ENCODE assay signal across 15 cellular contexts in the genomic region with DNA sequence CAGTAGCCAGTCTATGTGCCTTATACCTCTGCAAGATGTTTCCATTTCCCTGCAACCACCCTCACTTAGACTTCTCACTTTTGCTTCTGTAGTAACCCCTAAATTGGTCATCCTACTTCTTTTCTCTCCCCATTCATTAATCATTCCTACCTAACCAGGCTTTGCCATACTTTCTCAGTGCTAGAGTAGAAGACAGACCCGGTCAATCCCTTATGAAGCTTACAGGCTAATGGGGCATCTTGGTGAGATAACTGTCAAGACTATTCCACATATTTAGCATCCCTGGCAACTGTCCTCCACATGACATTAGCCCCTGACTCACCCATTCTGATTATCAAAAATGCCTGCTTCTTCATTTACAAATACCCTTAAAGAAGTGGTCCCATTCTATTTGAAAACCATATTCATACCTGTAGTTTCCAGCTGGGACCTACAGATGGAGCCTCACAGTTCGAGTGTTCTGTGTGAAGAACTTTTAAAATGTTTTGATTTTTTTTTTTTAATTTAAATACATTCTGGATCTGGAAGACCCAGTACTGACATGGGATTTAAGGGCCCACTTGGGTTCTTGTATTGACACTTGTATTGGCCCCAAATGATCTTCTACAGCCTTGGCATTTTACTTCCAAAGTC. TPM values are rescaled to one million over a fixed set of nuclear protein-coding genes. Genes with fewer than 3 reads are reported as not detected.
A peak's percentile ranks its signal among the peaks of the same experiment; 100 is the strongest.
DNase-seq lines count a peak whose midpoint lies in the region; ATAC-seq, FAIRE-seq and TF ChIP-seq lines count a peak whose summit lies in the region.
"Had no signal": no experiment of that assay in that cellular context is flagged by ENCODE, and none has a peak within 500 bp of the region (broad histone marks: within the 10 kb centered on the region; RNA-seq: fewer than 3 reads in every experiment).

No MANE protein-coding gene starts in this region.

- H3K4me1 ChIP-seq in A549 (peaks cover 11% of the 10 kb centered on the region), SK-N-SH (ENCODE audit: control insufficient read depth in 1 of 2, insufficient read depth in 2 of 2, low read depth in 1 of 2, low read length in 1 of 2) (peaks cover 0 to 13% of the 10 kb centered on the region in 2 experiments), fibroblast of lung (ENCODE audit: control insufficient read depth, extremely low read depth, insufficient read depth, low read length) (peaks cover 6% of the 10 kb centered on the region)
- H3K4me1 ChIP-seq: uterus had no signal

- in situ Hi-C loops in GM13977 (cut with MboI; ENCODE audit: low pct_unique_long_range_greater_than_20kb, low sequenced_read_pairs, unreplicated experiment): no loop called here

- H3K9me2 ChIP-seq in SK-N-SH: no peaks in the 10 kb centered on the region

- no peak overlapping the region for H3K4me3 ChIP-seq in A549
- no peak overlapping the region for H3K4me3 ChIP-seq in SK-N-SH (ENCODE audit: low read depth in 2 of 2, low read length in 1 of 2)
- H3K4me3 ChIP-seq in fibroblast of lung (replicated peaks in 1 of 4; ENCODE audit: control extremely low read depth in 1 of 4, insufficient read depth in 1 of 4, low read depth in 3 of 4, low read length in 4 of 4): no peak overlapping the region
- H3K4me3 ChIP-seq: uterus had no signal

- no peaks in the 10 kb centered on the region for H3K36me3 ChIP-seq in SK-N-SH (replicated peaks in 1 of 2; ENCODE audit: control insufficient read depth in 1 of 2, insufficient read depth in 2 of 2, low read length in 1 of 2)
- H3K36me3 ChIP-seq in fibroblast of lung (ENCODE audit: control insufficient read depth, insufficient read depth, low read length): no peaks in the 10 kb centered on the region
- H3K36me3 ChIP-seq: uterus had no signal

- H3F3A ChIP-seq in SK-N-SH (replicated peaks; ENCODE audit: insufficient read depth): peaks cover 5% of the 10 kb centered on the region

- POLR2A ChIA-PET in A549 (lab: Yijun Ruan, JAX) (interaction anchor here (1.0 kb wide), 1 partner anchor 172 kb away, joined by 4 read pairs; no protein-coding TSS in a partner anchor), SK-N-SH (lab: Yijun Ruan, JAX) (no interaction called here)

- H3K27me3 ChIP-seq in SK-N-SH (ENCODE audit: insufficient read depth) (no peaks in the 10 kb centered on the region), fibroblast of lung (ENCODE audit: control insufficient read depth, insufficient read depth, low read length) (no peaks in the 10 kb centered on the region)
- H3K27me3 ChIP-seq: uterus had no signal

- H2AFZ ChIP-seq in SK-N-SH (ENCODE audit: low read depth): no peak overlapping the region
- H2AFZ ChIP-seq in fibroblast of lung (ENCODE audit: low read length): no peak overlapping the region

- TF ChIP-seq EP300 in A549 (IDR thresholded peaks at IDR 0.05) (no peak), SK-N-SH (IDR thresholded peaks at IDR 0.05; ENCODE audit: borderline replicate concordance in 1 of 2, low read depth in 1 of 2, low read length in 1 of 2) (no peak)

- no peak overlapping the region for H3K9ac ChIP-seq in SK-N-SH
- no peak overlapping the region for H3K9ac ChIP-seq in fibroblast of lung (ENCODE audit: insufficient read depth, low read length)
- H3K9ac ChIP-seq: KMS-11 had no signal

- 50% methylated on average over 2 of the region's 2 CpGs for WGBS in A549 (ENCODE audit: missing lambda C conversion rate)
- 70% methylated on average over 2 of the region's 2 CpGs for WGBS in SK-N-SH (ENCODE audit: low lambda C conversion rate)

- H3K79me2 ChIP-seq in SK-N-SH (ENCODE audit: insufficient read depth) (no peaks in the 10 kb centered on the region), fibroblast of lung (ENCODE audit: control insufficient read depth, insufficient read depth, low read length) (no peaks in the 10 kb centered on the region)

- H4K20me1 ChIP-seq in SK-N-SH (ENCODE audit: insufficient read depth): no peaks in the 10 kb centered on the region
- H4K20me1 ChIP-seq in fibroblast of lung (ENCODE audit: control insufficient read depth, extremely low read depth, insufficient read depth, low read length): no peaks in the 10 kb centered on the region

- peak; percentile 58 to 76; a peak in 4 of 6 replicates for ATAC-seq in A549
- no peak for ATAC-seq in GM21360 (IDR thresholded peaks at IDR 0.05; ENCODE audit: unreplicated experiment)
- ATAC-seq in GM18498 (IDR thresholded peaks at IDR 0.05; ENCODE audit: unreplicated experiment): no peak
- ATAC-seq in GM18505 (IDR thresholded peaks at IDR 0.05; ENCODE audit: unreplicated experiment): no peak
- ATAC-seq in HG02642 (IDR thresholded peaks at IDR 0.05; ENCODE audit: poor library complexity, unreplicated experiment): no peak

- CTCF ChIA-PET in A549 (lab: Yijun Ruan, JAX): interaction anchor here (0.7 to 9.5 kb wide), 49 partner anchors 9 to 830 kb away, joined by 3 to 145 read pairs (median 4); partner anchors contain the start of gene AGGF1
- CTCF ChIA-PET in SK-N-SH (lab: Yijun Ruan, JAX): interaction anchor here (0.6 to 12.0 kb wide), 24 partner anchors 10 to 200 kb away, joined by 3 to 146 read pairs (median 4); partner anchors contain the start of gene IQGAP2

- DNase-seq in A549 (ENCODE audit: low read depth in 1 of 2, low spot score in 1 of 2): peak in 1 of 2 experiments; percentile 32
- no peak for DNase-seq in GM13977 (ENCODE audit: low spot score)
- no peak for DNase-seq in SK-N-SH
- peak; percentile 30 to 59 for DNase-seq in fibroblast of lung (ENCODE audit: low read depth in 2 of 2)
- DNase-seq: activated T-cell treated with anti-CD3 and anti-CD28 coated beads, Interleukin-2, amount 50 U/mL, for 48 hours; aorta; DMS79 treated with DMSO at 0.1 percent for 48 hours; NK-92 treated with Interleukin-12 subunit alpha and Interleukin-12 subunit beta, amount 100 ng/mL, for 24 hours; stimulated activated CD4-positive, alpha-beta T cell treated with anti-CD3 and anti-CD28 coated beads, Interleukin-2, amount 100 ng/mL, for 24 hours had no signal

- TF ChIP-seq RAD21 in A549 (conservative IDR thresholded peaks at IDR 0.05 in 1 of 2, IDR thresholded peaks at IDR 0.05 in 1 of 2) (peak; percentile 25 to 28; a peak in 2 of 5 replicates), SK-N-SH (IDR thresholded peaks at IDR 0.05; ENCODE audit: low read length) (no peak)

- no peaks in the 10 kb centered on the region for H3K9me3 ChIP-seq in A549
- no peaks in the 10 kb centered on the region for H3K9me3 ChIP-seq in SK-N-SH
- H3K9me3 ChIP-seq in fibroblast of lung (ENCODE audit: control insufficient read depth, insufficient read depth, low read depth, low read length): no peaks in the 10 kb centered on the region
- H3K9me3 ChIP-seq: uterus had no signal

- FAIRE-seq in A549 (lab: Jason Lieb, UNC): no peak

- TF ChIP-seq POLR2A in A549 (IDR thresholded peaks at IDR 0.05; ENCODE audit: low read length) (no peak), GM18505 (IDR thresholded peaks at IDR 0.05; ENCODE audit: borderline replicate concordance, extremely low read depth, insufficient read depth, insufficient read length) (no peak)

- H3K4me2 ChIP-seq in A549: no peak overlapping the region
- no peak overlapping the region for H3K4me2 ChIP-seq in SK-N-SH
- H3K4me2 ChIP-seq in fibroblast of lung (ENCODE audit: extremely low read depth, insufficient read depth, low read length): no peak overlapping the region
- H3K4me2 ChIP-seq: KMS-11 had no signal

- TF ChIP-seq CTCF in A549 (IDR thresholded peaks at IDR 0.05) (peak; percentile 33), GM13977 (IDR thresholded peaks at IDR 0.05; ENCODE audit: extremely low read depth, insufficient read depth, missing control alignments) (peak; percentile 14), SK-N-SH (IDR thresholded peaks at IDR 0.05) (peak; percentile 62), fibroblast of lung (conservative IDR thresholded peaks at IDR 0.05 in 1 of 2, IDR thresholded peaks at IDR 0.05 in 1 of 2; ENCODE audit: low read depth in 1 of 2, low read length in 2 of 2) (peak; percentile 54 to 55)

- H3K27ac ChIP-seq in A549 (peak overlapping the region; percentile 30 to 41; a peak in 3 of 6 replicates), SK-N-SH (ENCODE audit: low read depth in 2 of 2, low read length in 1 of 2) (no peak overlapping the region), fibroblast of lung (ENCODE audit: insufficient read depth, low read length) (no peak overlapping the region)
- H3K27ac ChIP-seq: KMS-11, uterus had no signal

TF ChIP-seq in A549, 52 proteins besides CTCF, POLR2A, EP300 and RAD21:
- peak; percentile 51 for TF ChIP-seq SMC3 (IDR thresholded peaks at IDR 0.05)
- TF ChIP-seq RNF2 (IDR thresholded peaks at IDR 0.05; ENCODE audit: borderline replicate concordance, low read depth): no peak

TF ChIP-seq in SK-N-SH, 30 proteins besides CTCF, POLR2A, EP300 and RAD21:
- TF ChIP-seq RFX5 (IDR thresholded peaks at IDR 0.05; ENCODE audit: low read length) (no peak), SMC3 (IDR thresholded peaks at IDR 0.05; ENCODE audit: low read depth, low read length) (peak; percentile 28)

RNA-seq across cellular contexts. Expression of gene F2RL2, which starts 21.0 kb away (rescaled TPM):
- polyA plus RNA-seq in A549 (2011; rRNA removed) (44.7 and 54.0 TPM in 2 replicates), A549 (2017; fragmentation: RNase III; extraction: RNeasy Plus Mini Kit Qiagen cat#74134 plus additional on column Dnase treatment) (5.6 to 6.3 TPM (median 6.2 TPM) in 3 replicates), SK-N-SH (2012; rRNA removed) (29.4 and 51.0 TPM in 2 replicates), fibroblast of lung (88.1 and 91.6 TPM in 2 replicates)
- 13.7 and 22.4 TPM in 2 replicates for polyA plus RNA-seq in A549 (2012; cell fraction: cytosol; rRNA removed)
- 7.6 and 10.0 TPM in 2 replicates for polyA plus RNA-seq in A549 (2012; cell fraction: nucleus; rRNA removed)
- polyA minus RNA-seq in A549 (2011; rRNA and poly(A)+ RNA removed): 48.6 and 55.3 TPM in 2 replicates
- polyA plus RNA-seq in SK-N-SH (2012; cell fraction: cytosol; rRNA removed): 28.0 and 30.2 TPM in 2 replicates
- 15.4 and 29.4 TPM in 2 replicates for polyA plus RNA-seq in SK-N-SH (2012; cell fraction: nucleus; rRNA removed)
- total RNA-seq in fibroblast of lung: 13.1 and 82.6 TPM in 2 replicates
- 52.2 and 58.1 TPM in 2 replicates for polyA plus RNA-seq in fibroblast of lung (2012)
- polyA minus RNA-seq in fibroblast of lung (ENCODE audit: low replicate concordance): 103 and 104 TPM in 2 replicates

Comparison
In these comparisons a context has a peak if more than half of its experiments do, and no peak if none do; other contexts are left out.
1. ATAC-seq: peak in A549 (2 of 2); none in GM21360 (single experiment), GM18498 (single experiment), GM18505 (single experiment) and HG02642 (single experiment).
2. DNase-seq: peak in fibroblast of lung (2 of 2); none in GM13977 (single experiment) and SK-N-SH (single experiment).
3. H3K27ac ChIP-seq: peak in A549 (2 of 2); none in SK-N-SH (0 of 2) and fibroblast of lung (single experiment).
4. Of the 12 proteins assayed by ChIP-seq in both A549 and SK-N-SH: peak only in A549: RAD21; only in SK-N-SH: none; in both: CTCF and SMC3; in neither: 9.
5. Peak in every context shown above with its lines, with median percentiles within 50 percentile points of each other: CTCF ChIP-seq.